19 cellular contexts compared by ENCODE assay signal in genomic region chr20:45967551-45968080, GRCh38. TPM values are rescaled to one million over a fixed set of nuclear protein-coding genes. Genes with fewer than 3 reads are reported as not detected.
DNase-seq lines count a peak whose midpoint lies in the region; ATAC-seq and TF ChIP-seq lines count a peak whose summit lies in the region.
"Had no signal": no experiment of that assay in that cellular context is flagged by ENCODE, and none has a peak within 500 bp of the region (broad histone marks: within the 10 kb centered on the region; RNA-seq: fewer than 3 reads in every experiment).

No MANE protein-coding gene starts in this region.

- WGBS in neuronal stem cell (ENCODE audit: extremely low coverage in 2 of 2, insufficient read length in 2 of 2, insufficient replicate concordance in 1 of 2), 2 donors = no CpG with 5 or more reads among the region's 13 CpGs

- peaks cover 24% of the 10 kb centered on the region for H3K4me1 Mint-ChIP-seq in chondrocyte (ENCODE audit: low read depth)
- peaks cover 24% of the 10 kb centered on the region for H3K4me1 Mint-ChIP-seq in activated CD4-positive, alpha-beta T cell treated with anti-CD3 and anti-CD28 coated beads, Interleukin-2, amount 10 ng/mL, durations not matched to agents 7 days and 5 days

- peaks cover 17% of the 10 kb centered on the region for H3K36me3 Mint-ChIP-seq in chondrocyte (ENCODE audit: low read depth)
- H3K36me3 Mint-ChIP-seq in activated CD4-positive, alpha-beta T cell treated with anti-CD3 and anti-CD28 coated beads, Interleukin-2, amount 10 ng/mL, durations not matched to agents 7 days and 5 days (ENCODE audit: low read depth) = peaks cover 35% of the 10 kb centered on the region

- no peaks in the 10 kb centered on the region for H3K9me3 ChIP-seq in neuronal stem cell (replicated peaks in 1 of 2; ENCODE audit: control insufficient read depth in 2 of 2, insufficient read depth in 1 of 2, low read depth in 1 of 2, low read length in 2 of 2)
- H3K9me3 ChIP-seq in upper lobe of right lung = no peaks in the 10 kb centered on the region

- DNase-seq in left ventricle myocardium superior (peak; percentile 26), Right ventricle myocardium inferior (ENCODE audit: missing footprints) (no peak), chondrocyte (ENCODE audit: low spot score) (peak; percentile 82), neuronal stem cell (ENCODE audit: low spot score) (no peak), upper lobe of right lung (peak; percentile 59), NCI-H82 (lab: John Stamatoyannopoulos, UW) (no peak), DMS53 (lab: John Stamatoyannopoulos, UW) (no peak)
- DNase-seq in activated CD4-positive, alpha-beta T cell treated with anti-CD3 and anti-CD28 coated beads, Interleukin-2, amount 10 ng/mL, durations not matched to agents 7 days and 5 days = no peak
- DNase-seq: AML-193, Calu3, DMS79, GOT3, KBM-7, NCI-H1048, NCI-H1694 treated with DMSO at 0.1 percent for 48 hours, NCI-H446, SHP77 treated with DMSO at 0.1 percent for 48 hours had no signal

- no peak overlapping the region for H2BK15ac ChIP-seq in neuronal stem cell (ENCODE audit: low read length)

- peak overlapping the region; percentile 73 for H3K23ac ChIP-seq in neuronal stem cell (ENCODE audit: low read depth, low read length, poor library complexity)

- H3K27ac Mint-ChIP-seq in chondrocyte (ENCODE audit: unreplicated experiment) = no peak overlapping the region
- H3K27ac Mint-ChIP-seq in activated CD4-positive, alpha-beta T cell treated with anti-CD3 and anti-CD28 coated beads, Interleukin-2, amount 10 ng/mL, durations not matched to agents 7 days and 5 days = no peak overlapping the region
- H3K27ac Mint-ChIP-seq: CD4-positive, alpha-beta T cell had no signal

- H3K9ac ChIP-seq in neuronal stem cell (ENCODE audit: low read depth, low read length, poor library complexity) = peak overlapping the region; percentile 50

- ATAC-seq in left ventricle myocardium superior (no peak), Right ventricle myocardium inferior (no peak), upper lobe of right lung (no peak)

- H3K18ac ChIP-seq in neuronal stem cell (ENCODE audit: low read length) = no peak overlapping the region

- H4K91ac ChIP-seq in neuronal stem cell (ENCODE audit: low read depth, low read length, poor library complexity) = no peak overlapping the region

- POLR2A ChIA-PET in activated CD4-positive, alpha-beta T cell treated with anti-CD3 and anti-CD28 coated beads, Interleukin-2, amount 10 ng/mL, durations not matched to agents 7 days and 5 days (lab: Charles Lee) = no interaction called here

- peak overlapping the region; percentile 17 for H2BK120ac ChIP-seq in neuronal stem cell (ENCODE audit: low read depth, low read length)

- H3K36me3 ChIP-seq in neuronal stem cell (replicated peaks in 1 of 2; ENCODE audit: control insufficient read depth in 2 of 2, insufficient read depth in 2 of 2, low read length in 2 of 2) (peaks cover 41 to 60% of the 10 kb centered on the region in 2 donors), upper lobe of right lung (peaks cover 70% of the 10 kb centered on the region)

- no peak overlapping the region for H3K4me2 ChIP-seq in neuronal stem cell (ENCODE audit: insufficient read depth, low read length, poor library complexity, severe bottlenecking)

- H3K4me3 ChIP-seq in neuronal stem cell (ENCODE audit: low read length in 2 of 2) (peak overlapping the region in 1 of 2 donors; percentile 59), upper lobe of right lung (no peak overlapping the region)

- H2AK5ac ChIP-seq in neuronal stem cell (ENCODE audit: low read depth, low read length) = no peak overlapping the region

- H3K27me3 Mint-ChIP-seq in chondrocyte (ENCODE audit: low read depth) = no peaks in the 10 kb centered on the region
- no peaks in the 10 kb centered on the region for H3K27me3 Mint-ChIP-seq in activated CD4-positive, alpha-beta T cell treated with anti-CD3 and anti-CD28 coated beads, Interleukin-2, amount 10 ng/mL, durations not matched to agents 7 days and 5 days

- intact Hi-C loops in left ventricle myocardium superior (cut with micrococcal nuclease) = no loop called here
- intact Hi-C loops in Right ventricle myocardium inferior (cut with DNase I) = no loop called here
- intact Hi-C loops in upper lobe of right lung (cut with DNase I) = no loop called here

- H3K14ac ChIP-seq in neuronal stem cell (ENCODE audit: low read length) = no peak overlapping the region

- no peak overlapping the region for H2BK12ac ChIP-seq in neuronal stem cell (ENCODE audit: low read length)

- TF ChIP-seq CTCF in chondrocyte (IDR thresholded peaks at IDR 0.05) (no peak), upper lobe of right lung (IDR thresholded peaks at IDR 0.05) (no peak)

- H3K4me3 Mint-ChIP-seq in chondrocyte (ENCODE audit: unreplicated experiment) = no peak overlapping the region
- no peak overlapping the region for H3K4me3 Mint-ChIP-seq in activated CD4-positive, alpha-beta T cell treated with anti-CD3 and anti-CD28 coated beads, Interleukin-2, amount 10 ng/mL, durations not matched to agents 7 days and 5 days
- H3K4me3 Mint-ChIP-seq: CD4-positive, alpha-beta T cell had no signal

- H3K9me3 Mint-ChIP-seq in chondrocyte (ENCODE audit: low read depth) = no peaks in the 10 kb centered on the region
- no peaks in the 10 kb centered on the region for H3K9me3 Mint-ChIP-seq in activated CD4-positive, alpha-beta T cell treated with anti-CD3 and anti-CD28 coated beads, Interleukin-2, amount 10 ng/mL, durations not matched to agents 7 days and 5 days
- H3K9me3 Mint-ChIP-seq: CD4-positive, alpha-beta T cell had no signal

- H2AFZ ChIP-seq in neuronal stem cell (ENCODE audit: low read length) = no peak overlapping the region

- H3K27ac ChIP-seq in neuronal stem cell (replicated peaks; ENCODE audit: low read length) (no peak overlapping the region), upper lobe of right lung (no peak overlapping the region)
- H3K27ac ChIP-seq: HL-60 had no signal

- no peak overlapping the region for H2BK5ac ChIP-seq in neuronal stem cell (ENCODE audit: low read length)

- H3K4me1 ChIP-seq in neuronal stem cell (ENCODE audit: control insufficient read depth in 2 of 2, insufficient read depth in 1 of 2, low read depth in 1 of 2, low read length in 2 of 2) = peaks cover 7 to 9% of the 10 kb centered on the region in 2 donors
- H3K4me1 ChIP-seq in upper lobe of right lung = peaks cover 16% of the 10 kb centered on the region

- peaks cover 9% of the 10 kb centered on the region for H3K79me1 ChIP-seq in neuronal stem cell (ENCODE audit: low read depth, low read length)

- H3K27me3 ChIP-seq in neuronal stem cell (ENCODE audit: control insufficient read depth in 3 of 3, insufficient read depth in 3 of 3, low read depth in 1 of 3, low read length in 3 of 3) (no peaks in the 10 kb centered on the region), upper lobe of right lung (no peaks in the 10 kb centered on the region)

- H4K8ac ChIP-seq in neuronal stem cell (ENCODE audit: low read depth, low read length) = no peak overlapping the region

- H3K4ac ChIP-seq in neuronal stem cell (ENCODE audit: low read length) = no peak overlapping the region

- CTCF ChIA-PET in activated CD4-positive, alpha-beta T cell treated with anti-CD3 and anti-CD28 coated beads, Interleukin-2, amount 10 ng/mL, durations not matched to agents 7 days and 5 days (lab: Charles Lee) = interaction anchor here (0.6 to 3.4 kb wide), 5 partner anchors 10 to 143 kb away, joined by 3 to 18 read pairs (median 6); no protein-coding TSS in a partner anchor

RNA-seq across cellular contexts. Expression of gene ZNF335, which starts 4.4 kb away (rescaled TPM):
- total RNA-seq in left ventricle myocardium superior = 10.0 TPM
- total RNA-seq in Right ventricle myocardium inferior = 9.7 TPM
- total RNA-seq in chondrocyte = 14.2 to 18.3 TPM (median 14.6 TPM) in 3 replicates
- 7.3 TPM for polyA plus RNA-seq in neuronal stem cell (2013, experiment 1 of 2)
- polyA plus RNA-seq in neuronal stem cell (2013, experiment 2 of 2) = 7.1 TPM
- 19.1 TPM for total RNA-seq in upper lobe of right lung
- total RNA-seq in activated CD4-positive, alpha-beta T cell treated with anti-CD3 and anti-CD28 coated beads, Interleukin-2, amount 10 ng/mL, durations not matched to agents 7 days and 5 days = 10 to 100 TPM; 40.4 to 41.2 TPM

RNA-seq across cellular contexts. Expression of gene PCIF1, which starts 33.1 kb away (rescaled TPM):
- 26.2 TPM for total RNA-seq in left ventricle myocardium superior
- 22.5 TPM for total RNA-seq in Right ventricle myocardium inferior
- total RNA-seq in chondrocyte = 23.5 to 25.7 TPM (median 24.9 TPM) in 3 replicates
- 39.1 TPM for polyA plus RNA-seq in neuronal stem cell (2013, experiment 1 of 2)
- polyA plus RNA-seq in neuronal stem cell (2013, experiment 2 of 2) = 39.1 TPM
- 43.1 TPM for total RNA-seq in upper lobe of right lung
- total RNA-seq in activated CD4-positive, alpha-beta T cell treated with anti-CD3 and anti-CD28 coated beads, Interleukin-2, amount 10 ng/mL, durations not matched to agents 7 days and 5 days = 10 to 100 TPM; 44.0 to 44.6 TPM

RNA-seq across cellular contexts. Expression of gene MMP9, which starts 41.1 kb away (rescaled TPM):
- total RNA-seq in left ventricle myocardium superior = 0.64 TPM
- 1.1 TPM for total RNA-seq in Right ventricle myocardium inferior
- total RNA-seq in chondrocyte = 2.1 to 2.2 TPM in 2 of 3 replicates, not detected in the other
- polyA plus RNA-seq in neuronal stem cell (2013, experiment 1 of 2) = 0.18 TPM
- polyA plus RNA-seq in neuronal stem cell (2013, experiment 2 of 2) = 0.18 TPM
- total RNA-seq in upper lobe of right lung = 5.5 TPM
- not detected for total RNA-seq in activated CD4-positive, alpha-beta T cell treated with anti-CD3 and anti-CD28 coated beads, Interleukin-2, amount 10 ng/mL, durations not matched to agents 7 days and 5 days
- total RNA-seq: Calu3 had no signal

RNA-seq across cellular contexts. Expression of gene PLTP, which starts 55.7 kb away (rescaled TPM):
- 97.7 TPM for total RNA-seq in left ventricle myocardium superior
- 156 TPM for total RNA-seq in Right ventricle myocardium inferior
- 48.1 to 53.1 TPM (median 48.5 TPM) in 3 replicates for total RNA-seq in chondrocyte
- polyA plus RNA-seq in neuronal stem cell (2013, experiment 1 of 2) = 35.9 TPM
- 35.5 TPM for polyA plus RNA-seq in neuronal stem cell (2013, experiment 2 of 2)
- total RNA-seq in upper lobe of right lung = 65.9 TPM
- under 1 TPM; 0.81 to 0.82 TPM for total RNA-seq in activated CD4-positive, alpha-beta T cell treated with anti-CD3 and anti-CD28 coated beads, Interleukin-2, amount 10 ng/mL, durations not matched to agents 7 days and 5 days
- total RNA-seq: CD4-positive, alpha-beta T cell had no signal

Comparison
In these comparisons a context has a peak if more than half of its experiments do, and no peak if none do; other contexts are left out.
1. DNase-seq: peak in left ventricle myocardium superior (single experiment), chondrocyte (single experiment) and upper lobe of right lung (single experiment); none in Right ventricle myocardium inferior (single experiment), neuronal stem cell (single experiment), activated CD4-positive, alpha-beta T cell treated with anti-CD3 and anti-CD28 coated beads, Interleukin-2, amount 10 ng/mL, durations not matched to agents 7 days and 5 days (single experiment), NCI-H82 (single experiment) and DMS53 (single experiment).